Comparison of ENCODE assay signal across 2 cellular contexts in genomic region chr2:26432363-26432762, GRCh38.
TF ChIP-seq lines count a peak whose summit lies in the region.

No MANE protein-coding gene starts in this region.

TF ChIP-seq in SK-N-SH, 30 proteins besides CTCF, POLR2A, EP300 and RAD21:
- TF ChIP-seq TCF12 (IDR thresholded peaks at IDR 0.05) (no peak), SMC3 (IDR thresholded peaks at IDR 0.05; ENCODE audit: low read depth, low read length) (no peak), NRF1 (IDR thresholded peaks at IDR 0.05; ENCODE audit: low read depth, low read length) (no peak), FOSL2 (IDR thresholded peaks at IDR 0.05; ENCODE audit: borderline replicate concordance, low read depth) (no peak), PBX3 (IDR thresholded peaks at IDR 0.05) (no peak), EZH2phosphoT487 (IDR thresholded peaks at IDR 0.05; ENCODE audit: borderline replicate concordance, low read depth) (no peak), RCOR1 (IDR thresholded peaks at IDR 0.05; ENCODE audit: low read length) (no peak), ELF1 (IDR thresholded peaks at IDR 0.05) (no peak), RFX5 (IDR thresholded peaks at IDR 0.05; ENCODE audit: low read length) (no peak), ZBTB33 (IDR thresholded peaks at IDR 0.05; ENCODE audit: borderline replicate concordance, low read depth) (no peak), NFIC (IDR thresholded peaks at IDR 0.05; ENCODE audit: borderline replicate concordance) (no peak), JUND (IDR thresholded peaks at IDR 0.05) (no peak), YY1 (IDR thresholded peaks at IDR 0.05; ENCODE audit: low read depth) (no peak), MXI1 (IDR thresholded peaks at IDR 0.05; ENCODE audit: low read depth, low read length) (no peak), FOXJ3 (CRISPR knock-in tag; IDR thresholded peaks at IDR 0.05) (no peak), RXRA (IDR thresholded peaks at IDR 0.05; ENCODE audit: borderline replicate concordance, low read depth) (no peak), CHD2 (IDR thresholded peaks at IDR 0.05; ENCODE audit: low read length, partially characterized antibody) (no peak), GATA2 (CRISPR knock-in tag; IDR thresholded peaks at IDR 0.05) (no peak), REST (IDR thresholded peaks at IDR 0.05; ENCODE audit: low read depth, low read length) (no peak), IRF3 (IDR thresholded peaks at IDR 0.05; ENCODE audit: low read depth, low read length) (no peak)

TF ChIP-seq in SK-N-SH treated with all-trans-retinoic acid at 6 μM for 48 hours, 23 proteins besides CTCF, POLR2A, EP300 and RAD21:
- no peak for TF ChIP-seq PPARA (CRISPR knock-in tag; IDR thresholded peaks at IDR 0.05; ENCODE audit: borderline replicate concordance)
- TF ChIP-seq CREB5 (CRISPR knock-in tag; IDR thresholded peaks at IDR 0.05; ENCODE audit: low read depth): no peak
- TF ChIP-seq SNAI2 (CRISPR knock-in tag; IDR thresholded peaks at IDR 0.05): no peak
- no peak for TF ChIP-seq PATZ1 (CRISPR knock-in tag; IDR thresholded peaks at IDR 0.05; ENCODE audit: borderline replicate concordance)
- no peak for TF ChIP-seq TSHZ2 (CRISPR knock-in tag; IDR thresholded peaks at IDR 0.05)
- no peak for TF ChIP-seq BACH2 (CRISPR knock-in tag; IDR thresholded peaks at IDR 0.05; ENCODE audit: borderline replicate concordance)
- no peak for TF ChIP-seq GLIS3 (CRISPR knock-in tag; IDR thresholded peaks at IDR 0.05)
- TF ChIP-seq ZNF8 (CRISPR knock-in tag; IDR thresholded peaks at IDR 0.05): no peak
- no peak for TF ChIP-seq ZFP30 (CRISPR knock-in tag; IDR thresholded peaks at IDR 0.05)
- TF ChIP-seq ZNF565 (CRISPR knock-in tag; conservative IDR thresholded peaks at IDR 0.05; ENCODE audit: low read depth): no peak
- TF ChIP-seq TOX (CRISPR knock-in tag; IDR thresholded peaks at IDR 0.05; ENCODE audit: borderline replicate concordance): no peak
- TF ChIP-seq TCF4 (CRISPR knock-in tag; IDR thresholded peaks at IDR 0.05; ENCODE audit: borderline replicate concordance): no peak
- TF ChIP-seq ZNF70 (CRISPR knock-in tag; IDR thresholded peaks at IDR 0.05): no peak
- TF ChIP-seq ESRRG (CRISPR knock-in tag; IDR thresholded peaks at IDR 0.05): no peak
